Comparison of ENCODE assay signal across 15 cellular contexts in genomic region chr2:42853571-42854206, GRCh38.
A peak's percentile ranks its signal among the peaks of the same experiment; 100 is the strongest.
DNase-seq lines count a peak whose midpoint lies in the region; ATAC-seq and TF ChIP-seq lines count a peak whose summit lies in the region.
"Had no signal": no experiment of that assay in that cellular context is flagged by ENCODE, and none has a peak within 500 bp of the region (broad histone marks: within the 10 kb centered on the region; RNA-seq: fewer than 3 reads in every experiment).

No MANE protein-coding gene starts in this region.

- H3K36me3 ChIP-seq in heart left ventricle: no peaks in the 10 kb centered on the region
- no peaks in the 10 kb centered on the region for H3K36me3 ChIP-seq in esophagus muscularis mucosa
- no peaks in the 10 kb centered on the region for H3K36me3 ChIP-seq in neuron (ENCODE audit: insufficient read depth, low read length)

- peak overlapping the region; percentile 1 for H2AFZ ChIP-seq in neuron (ENCODE audit: low read depth, low read length)

- TF ChIP-seq EP300 in esophagus muscularis mucosa (IDR thresholded peaks at IDR 0.05): no peak

- WGBS in heart left ventricle, 4 donors: 55 to 71% (median 63%) methylated on average over 11 of the region's 11 CpGs
- 47% methylated on average over 11 of the region's 11 CpGs for WGBS in esophagus muscularis mucosa

- intact Hi-C loops in heart left ventricle (cut with DNase I): loop anchor here in 3 of 10 donors (10.0 kb wide), 3 partner anchors 261 to 631 kb away; no protein-coding TSS in a partner anchor
- intact Hi-C loops in cardiac septum (cut with DNase I): no loop called here
- intact Hi-C loops in esophagus muscularis mucosa (cut with DNase I): loop anchor here (10.0 kb wide), 1 partner anchor 631 kb away; no protein-coding TSS in a partner anchor

- TF ChIP-seq CTCF in heart left ventricle (IDR thresholded peaks at IDR 0.05) (no peak), esophagus muscularis mucosa (IDR thresholded peaks at IDR 0.05) (no peak), type B pancreatic cell (conservative IDR thresholded peaks at IDR 0.05) (no peak)

- peak overlapping the region; percentile 71 for H3K27ac Mint-ChIP-seq in type B pancreatic cell
- H3K27ac Mint-ChIP-seq: CD4-positive, alpha-beta T cell had no signal

- DNase-seq in heart left ventricle: no peak
- DNase-seq in cardiac septum (ENCODE audit: low spot score): no peak
- DNase-seq in esophagus muscularis mucosa (ENCODE audit: extremely low spot score): no peak
- no peak for DNase-seq in type B pancreatic cell (ENCODE audit: extremely low spot score, unreplicated experiment)
- DNase-seq in HuH-7 (ENCODE audit: low spot score): no peak
- DNase-seq in DMS53 treated with DMSO at 0.1 percent for 48 hours (lab: John Stamatoyannopoulos, UW; ENCODE audit: unreplicated experiment): no peak
- DNase-seq in effector CD4-positive, alpha-beta T cell: no peak
- DNase-seq: activated CD4-positive, alpha-beta T cell treated with anti-CD3 and anti-CD28 coated beads, Interleukin-2, amount 50 U/mL, for 4 hours; activated T-cell treated with anti-CD3 and anti-CD28 coated beads, Interleukin-2, amount 50 U/mL, for 4 hours; CD4-positive, alpha-beta T cell; hypothalamus; NCI-H1694; NCI-H345 had no signal

- H3K4me1 Mint-ChIP-seq in type B pancreatic cell (ENCODE audit: unreplicated experiment): peaks cover 44% of the 10 kb centered on the region

- peak overlapping the region; percentile 57 for H3K4me3 Mint-ChIP-seq in type B pancreatic cell
- H3K4me3 Mint-ChIP-seq: activated T-cell treated with anti-CD3 and anti-CD28 coated beads, Interleukin-2, amount 50 U/mL, for 4 hours; CD4-positive, alpha-beta T cell had no signal

- H3K27me3 ChIP-seq in heart left ventricle (no peaks in the 10 kb centered on the region), esophagus muscularis mucosa (no peaks in the 10 kb centered on the region), neuron (ENCODE audit: insufficient read depth, low read length) (no peaks in the 10 kb centered on the region)

- ATAC-seq in heart left ventricle: no peak
- ATAC-seq: activated T-cell treated with anti-CD3 and anti-CD28 coated beads, Interleukin-2, amount 50 U/mL, for 4 hours had no signal

- peaks cover 6% of the 10 kb centered on the region for H3K9me3 Mint-ChIP-seq in type B pancreatic cell

- no peak overlapping the region for H3K4me3 ChIP-seq in heart left ventricle
- no peak overlapping the region for H3K4me3 ChIP-seq in esophagus muscularis mucosa
- no peak overlapping the region for H3K4me3 ChIP-seq in neuron (ENCODE audit: low read length)
- H3K4me3 ChIP-seq: smooth muscle cell had no signal

- H3K9me3 ChIP-seq in heart left ventricle (peaks cover 0 to 7% (median under 1%) of the 10 kb centered on the region in 12 donors), esophagus muscularis mucosa (peaks cover 0 to 6% (median 0%) of the 10 kb centered on the region in 4 donors), neuron (ENCODE audit: low read length) (no peaks in the 10 kb centered on the region)

- TF ChIP-seq POLR2A in heart left ventricle (IDR thresholded peaks at IDR 0.05) (no peak), esophagus muscularis mucosa (IDR thresholded peaks at IDR 0.05; ENCODE audit: low read depth) (no peak)

- peaks cover 0 to 18% (median 7%) of the 10 kb centered on the region in 12 donors for H3K4me1 ChIP-seq in heart left ventricle
- H3K4me1 ChIP-seq in esophagus muscularis mucosa: peaks cover 17 to 46% (median 42%) of the 10 kb centered on the region in 4 donors
- H3K4me1 ChIP-seq in neuron (ENCODE audit: insufficient read depth, low read length): peaks cover 9% of the 10 kb centered on the region

- H3K27me3 Mint-ChIP-seq in type B pancreatic cell: no peaks in the 10 kb centered on the region
- H3K27me3 Mint-ChIP-seq: CD4-positive, alpha-beta T cell had no signal

- H3K27ac ChIP-seq in heart left ventricle: peak overlapping the region in 8 of 12 donors; percentile 51 to 85 (median 72)
- peak overlapping the region; percentile 70 to 81 (median 77) for H3K27ac ChIP-seq in esophagus muscularis mucosa (replicated peaks in 1 of 4)

- no peaks in the 10 kb centered on the region for H3K36me3 Mint-ChIP-seq in type B pancreatic cell
